Comparison of ENCODE assay signal across 12 cellular contexts in genomic region chr13:114222461-114222968, GRCh38. TPM values are rescaled to one million over a fixed set of nuclear protein-coding genes. Genes with fewer than 3 reads are reported as not detected.
DNase-seq lines count a peak whose midpoint lies in the region; ATAC-seq and TF ChIP-seq lines count a peak whose summit lies in the region.
"Had no signal": no experiment of that assay in that cellular context is flagged by ENCODE, and none has a peak within 500 bp of the region (broad histone marks: within the 10 kb centered on the region; RNA-seq: fewer than 3 reads in every experiment).

No MANE protein-coding gene starts in this region.

- ATAC-seq in sciatic nerve: peak; percentile 44

- H2BK15ac ChIP-seq in H9 (ENCODE audit: low read depth, low read length): no peak overlapping the region

- H3K14ac ChIP-seq in H9 (ENCODE audit: insufficient read depth, low read length): no peak overlapping the region

- DNase-seq in H9 (no peak), SHP77 treated with DMSO at 0.1 percent for 48 hours (lab: John Stamatoyannopoulos, UW) (peak; percentile 68), glomerular endothelial cell (ENCODE audit: extremely low read depth, low read depth, low spot score) (peak; percentile 10), sciatic nerve (ENCODE audit: low spot score) (no peak), endodermal cell (no peak), RWPE1 (ENCODE audit: low spot score) (no peak), mammary epithelial cell (no peak)
- DNase-seq in effector memory CD4-positive, alpha-beta T cell: no peak
- DNase-seq: activated CD4-positive, alpha-beta T cell treated with anti-CD3 and anti-CD28 coated beads, Interleukin-2, amount 10 ng/mL, durations not matched to agents 24 days and 14 days; effector CD4-positive, alpha-beta T cell; NCI-H524 treated with DMSO at 0.1 percent for 48 hours had no signal

- H3K4me1 Mint-ChIP-seq in H9: peaks cover 10 to 12% of the 10 kb centered on the region in 2 experiments
- H3K4me1 Mint-ChIP-seq in endodermal cell: peaks cover 12% of the 10 kb centered on the region

- no peak overlapping the region for H3K18ac ChIP-seq in H9 (ENCODE audit: insufficient read length, low read depth, low read length)

- no peaks in the 10 kb centered on the region for H3K23me2 ChIP-seq in H9 (ENCODE audit: insufficient read length, low read depth, low read length, poor library complexity, severe bottlenecking)

- H3K4me2 ChIP-seq in H9 (ENCODE audit: insufficient read depth, insufficient read length, low read length) (no peak overlapping the region), mammary epithelial cell (ENCODE audit: insufficient read depth, low read depth, low read length) (no peak overlapping the region)

- no peak overlapping the region for H2BK120ac ChIP-seq in H9 (ENCODE audit: low read depth, low read length, poor library complexity, severe bottlenecking)

- H3K4ac ChIP-seq in H9 (ENCODE audit: low read depth, low read length): no peak overlapping the region

- H2AFZ ChIP-seq in H9 (ENCODE audit: low read length): no peak overlapping the region
- H2AFZ ChIP-seq in mammary epithelial cell (ENCODE audit: low read depth, low read length): no peak overlapping the region

- CTCF ChIA-PET in RWPE1 (lab: Yijun Ruan, JAX) (interaction anchor here (1.1 to 1.8 kb wide), 2 partner anchors 275 to 397 kb away, joined by 3 to 7 read pairs; no protein-coding TSS in a partner anchor), mammary epithelial cell (lab: Charles Lee; ENCODE audit: low non-redundant PET) (no interaction called here)

- H3K27me3 ChIP-seq in H9 (ENCODE audit: insufficient read depth, low read length) (no peaks in the 10 kb centered on the region), endodermal cell (ENCODE audit: control insufficient read depth, insufficient read depth, low read length, poor library complexity, severe bottlenecking) (no peaks in the 10 kb centered on the region), mammary epithelial cell (ENCODE audit: insufficient read depth, low read length) (peaks cover 2% of the 10 kb centered on the region)
- H3K27me3 ChIP-seq in effector memory CD4-positive, alpha-beta T cell (replicated peaks; ENCODE audit: control insufficient read depth, insufficient read depth, low read length, poor library complexity, severe bottlenecking): no peaks in the 10 kb centered on the region

- peaks cover 0 to 3% of the 10 kb centered on the region in 2 experiments; a peak in 2 of 5 replicates for H3K9me3 Mint-ChIP-seq in H9
- peaks cover 1% of the 10 kb centered on the region for H3K9me3 Mint-ChIP-seq in endodermal cell
- H3K9me3 Mint-ChIP-seq: activated CD4-positive, alpha-beta T cell treated with anti-CD3 and anti-CD28 coated beads, Interleukin-2, amount 10 ng/mL, durations not matched to agents 24 days and 14 days had no signal

- H3K36me3 Mint-ChIP-seq in H9 (ENCODE audit: insufficient read depth in 1 of 3, low read depth in 3 of 3) (no peaks in the 10 kb centered on the region), endodermal cell (ENCODE audit: low read depth) (no peaks in the 10 kb centered on the region)

- H3K79me2 ChIP-seq in H9 (ENCODE audit: insufficient read depth, low read length): no peaks in the 10 kb centered on the region
- no peaks in the 10 kb centered on the region for H3K79me2 ChIP-seq in mammary epithelial cell (ENCODE audit: insufficient read depth, low read length)

- in situ Hi-C loops in mammary epithelial cell (cut with MboI; ENCODE audit: low sequenced_read_pairs in 2 of 2): no loop called here

- H3K79me1 ChIP-seq in H9 (ENCODE audit: insufficient read depth, low read depth, low read length, poor library complexity, severe bottlenecking): no peaks in the 10 kb centered on the region

- no TSS peak for BruUV-seq in mammary epithelial cell (replicated peaks; lab: Mats Ljungman, UMichigan)

- no peaks in the 10 kb centered on the region for H3K36me3 ChIP-seq in endodermal cell (ENCODE audit: control insufficient read depth, insufficient read depth, low read length)
- H3K36me3 ChIP-seq in mammary epithelial cell (ENCODE audit: insufficient read depth, low read length): no peaks in the 10 kb centered on the region
- H3K36me3 ChIP-seq in effector memory CD4-positive, alpha-beta T cell (ENCODE audit: control insufficient read depth, insufficient read depth, low read length): no peaks in the 10 kb centered on the region

- H3T11ph ChIP-seq in H9 (ENCODE audit: low read length): no peak overlapping the region

- POLR2A ChIA-PET in RWPE1 (lab: Yijun Ruan, JAX; ENCODE audit: low non-redundant PET): no interaction called here

- H3K4me3 ChIP-seq in endodermal cell (ENCODE audit: low read length): no peak overlapping the region
- H3K4me3 ChIP-seq in mammary epithelial cell (replicated peaks in 1 of 3; ENCODE audit: insufficient read depth in 1 of 3, low read depth in 2 of 3, low read length in 3 of 3): no peak overlapping the region
- H3K4me3 ChIP-seq in effector memory CD4-positive, alpha-beta T cell (ENCODE audit: insufficient read depth, low read depth, low read length, poor library complexity, severe bottlenecking): no peak overlapping the region
- H3K4me3 ChIP-seq: lung had no signal

- H3K56ac ChIP-seq in H9 (ENCODE audit: insufficient read length, low read depth, low read length): no peak overlapping the region

- TF ChIP-seq CTCF in H9 (conservative IDR thresholded peaks at IDR 0.05) (no peak), endodermal cell (conservative IDR thresholded peaks at IDR 0.05) (no peak), RWPE1 (conservative IDR thresholded peaks at IDR 0.05; ENCODE audit: low read depth) (no peak), mammary epithelial cell (conservative IDR thresholded peaks at IDR 0.05 in 1 of 2, IDR thresholded peaks at IDR 0.05 in 1 of 2; ENCODE audit: extremely low read depth in 1 of 2, insufficient read depth in 1 of 2, low read depth in 1 of 2, low read length in 2 of 2) (no peak)

- no peak overlapping the region for H4K91ac ChIP-seq in H9 (ENCODE audit: insufficient read length, low read depth, low read length)

- no peak overlapping the region for H4K8ac ChIP-seq in H9 (replicated peaks; ENCODE audit: insufficient read length, low read depth, low read length)

- H3K23ac ChIP-seq in H9 (ENCODE audit: insufficient read length, low read depth, low read length): no peak overlapping the region

- WGBS in H9 (ENCODE audit: extremely low coverage, insufficient read length, low lambda C conversion rate): no CpG with 5 or more reads among the region's 9 CpGs
- WGBS in endodermal cell (ENCODE audit: insufficient coverage in 1 of 2, insufficient read length in 1 of 2), 2 experiments: 84 to 89% methylated on average over 9 of the region's 9 CpGs
- WGBS in mammary epithelial cell (ENCODE audit: low coverage, missing lambda C conversion rate): 78% methylated on average over 9 of the region's 9 CpGs

- no peaks in the 10 kb centered on the region for H4K20me1 ChIP-seq in H9 (ENCODE audit: control insufficient read depth, insufficient read depth, insufficient read length)
- H4K20me1 ChIP-seq in mammary epithelial cell (ENCODE audit: insufficient read depth, low read length): no peaks in the 10 kb centered on the region

- H2BK5ac ChIP-seq in H9 (ENCODE audit: insufficient read length, low read length): no peak overlapping the region

- no peak overlapping the region for H4K5ac ChIP-seq in H9 (ENCODE audit: insufficient read length, low read depth, low read length)

- H3K27me3 Mint-ChIP-seq in H9 (ENCODE audit: low read depth) (no peaks in the 10 kb centered on the region; the same call in 1 of the 2 replicates), endodermal cell (ENCODE audit: insufficient read depth) (no peaks in the 10 kb centered on the region)

- peaks cover 4% of the 10 kb centered on the region; the same call in 1 of the 2 replicates for H3K4me1 ChIP-seq in H9 (ENCODE audit: insufficient read depth, low read length)
- no peaks in the 10 kb centered on the region for H3K4me1 ChIP-seq in endodermal cell (ENCODE audit: control insufficient read depth, insufficient read depth, low read length)
- H3K4me1 ChIP-seq in mammary epithelial cell (ENCODE audit: insufficient read depth, low read length): peaks cover 4% of the 10 kb centered on the region
- peaks cover 41% of the 10 kb centered on the region for H3K4me1 ChIP-seq in effector memory CD4-positive, alpha-beta T cell (ENCODE audit: control insufficient read depth, insufficient read depth, low read length, poor library complexity, severe bottlenecking)

- no peak overlapping the region for H2BK20ac ChIP-seq in H9 (ENCODE audit: low read depth, low read length, poor library complexity, severe bottlenecking)

- H3K9ac ChIP-seq in H9 (ENCODE audit: extremely low read depth, insufficient read length, low read length) (no peak overlapping the region), endodermal cell (ENCODE audit: extremely low read depth, low read length, poor library complexity, severe bottlenecking) (no peak overlapping the region), mammary epithelial cell (ENCODE audit: insufficient read depth, low read length) (no peak overlapping the region)

- dilution Hi-C loops in mammary epithelial cell (cut with HindIII; ENCODE audit: low sequenced_read_pairs): no loop called here

- H3K27ac ChIP-seq in H9 (ENCODE audit: insufficient read length, low read depth, low read length) (no peak overlapping the region), endodermal cell (ENCODE audit: low read depth, low read length) (no peak overlapping the region), RWPE1 (no peak overlapping the region), mammary epithelial cell (ENCODE audit: insufficient read depth, low read depth, low read length) (no peak overlapping the region)
- H3K27ac ChIP-seq in effector memory CD4-positive, alpha-beta T cell (ENCODE audit: insufficient read depth, low read length, poor library complexity, severe bottlenecking): no peak overlapping the region

- no peak overlapping the region for H2AK5ac ChIP-seq in H9 (ENCODE audit: insufficient read length, low read length)

- no peak overlapping the region for H2BK12ac ChIP-seq in H9 (ENCODE audit: insufficient read length, low read depth, low read length)

- H3K4me3 Mint-ChIP-seq in H9 (no peak overlapping the region), endodermal cell (no peak overlapping the region)
- H3K4me3 Mint-ChIP-seq: activated CD4-positive, alpha-beta T cell treated with anti-CD3 and anti-CD28 coated beads, Interleukin-2, amount 10 ng/mL, durations not matched to agents 24 days and 14 days had no signal

- H3K27ac Mint-ChIP-seq in H9 (peak overlapping the region in 2 of 3 experiments; percentile 8 to 64; a peak in 1 of 7 replicates), endodermal cell (no peak overlapping the region)
- H3K27ac Mint-ChIP-seq: activated CD4-positive, alpha-beta T cell treated with anti-CD3 and anti-CD28 coated beads, Interleukin-2, amount 10 ng/mL, durations not matched to agents 24 days and 14 days had no signal

- H3K9me3 ChIP-seq in H9 (ENCODE audit: control insufficient read depth, low read depth, low read length): no peaks in the 10 kb centered on the region
- H3K9me3 ChIP-seq in endodermal cell (ENCODE audit: control insufficient read depth, low read length): no peaks in the 10 kb centered on the region
- no peaks in the 10 kb centered on the region for H3K9me3 ChIP-seq in mammary epithelial cell (replicated peaks; ENCODE audit: insufficient read depth, low read length)
- no peaks in the 10 kb centered on the region for H3K9me3 ChIP-seq in effector memory CD4-positive, alpha-beta T cell (ENCODE audit: control insufficient read depth, low read length)

- intact Hi-C loops in sciatic nerve (cut with DNase I) (no loop called here), mammary epithelial cell (cut with micrococcal nuclease) (no loop called here)

RNA-seq across cellular contexts. Expression of gene CDC16, which starts 12.2 kb away (rescaled TPM):
- total RNA-seq in H9 (2021) (86.9 and 91.9 TPM in 2 replicates), glomerular endothelial cell (46.6 and 66.0 TPM in 2 replicates), sciatic nerve (73.6 TPM), endodermal cell (10 to 100 TPM; 89.7 to 90.8 TPM), mammary epithelial cell (10 to 100 TPM; 50.2 to 54.9 TPM)
- 85.0 TPM for polyA plus RNA-seq in endodermal cell (2013, experiment 1 of 2)
- 77.8 TPM for polyA plus RNA-seq in endodermal cell (2013, experiment 2 of 2)
- polyA plus RNA-seq in mammary epithelial cell: 37.3 TPM
- 54.0 TPM for polyA minus RNA-seq in mammary epithelial cell

RNA-seq across cellular contexts. Expression of gene CFAP97D2, which starts 43.5 kb away (rescaled TPM):
- total RNA-seq in H9 (2021) (not detected in 2 replicates), glomerular endothelial cell (not detected in 2 replicates), sciatic nerve (not detected), endodermal cell (not detected), mammary epithelial cell (not detected)
- not detected for polyA plus RNA-seq in endodermal cell (2013, experiment 1 of 2)
- not detected for polyA plus RNA-seq in endodermal cell (2013, experiment 2 of 2)
- not detected for polyA plus RNA-seq in mammary epithelial cell
- not detected for polyA minus RNA-seq in mammary epithelial cell
- total RNA-seq: activated CD4-positive, alpha-beta T cell treated with anti-CD3 and anti-CD28 coated beads, Interleukin-2, amount 10 ng/mL, durations not matched to agents 24 days and 14 days had no signal

RNA-seq across cellular contexts. Expression of gene UPF3A, which starts 58.9 kb away (rescaled TPM):
- total RNA-seq in H9 (2021) (81.8 and 85.0 TPM in 2 replicates), glomerular endothelial cell (15.0 and 38.7 TPM in 2 replicates), sciatic nerve (60.4 TPM), endodermal cell (10 to 100 TPM; 56.5 to 81.2 TPM), mammary epithelial cell (10 to 100 TPM; 17.8 to 36.3 TPM)
- polyA plus RNA-seq in endodermal cell (2013, experiment 1 of 2): 74.4 TPM
- polyA plus RNA-seq in endodermal cell (2013, experiment 2 of 2): 78.5 TPM
- 20.2 TPM for polyA plus RNA-seq in mammary epithelial cell
- polyA minus RNA-seq in mammary epithelial cell: 12.1 TPM

Comparison
In these comparisons a context has a peak if more than half of its experiments do, and no peak if none do; other contexts are left out.
1. DNase-seq: peak in SHP77 treated with DMSO at 0.1 percent for 48 hours (single experiment) and glomerular endothelial cell (single experiment); none in H9 (single experiment), sciatic nerve (single experiment), endodermal cell (single experiment), RWPE1 (single experiment), mammary epithelial cell (single experiment) and effector memory CD4-positive, alpha-beta T cell (0 of 3).